In the genomic region with DNA sequence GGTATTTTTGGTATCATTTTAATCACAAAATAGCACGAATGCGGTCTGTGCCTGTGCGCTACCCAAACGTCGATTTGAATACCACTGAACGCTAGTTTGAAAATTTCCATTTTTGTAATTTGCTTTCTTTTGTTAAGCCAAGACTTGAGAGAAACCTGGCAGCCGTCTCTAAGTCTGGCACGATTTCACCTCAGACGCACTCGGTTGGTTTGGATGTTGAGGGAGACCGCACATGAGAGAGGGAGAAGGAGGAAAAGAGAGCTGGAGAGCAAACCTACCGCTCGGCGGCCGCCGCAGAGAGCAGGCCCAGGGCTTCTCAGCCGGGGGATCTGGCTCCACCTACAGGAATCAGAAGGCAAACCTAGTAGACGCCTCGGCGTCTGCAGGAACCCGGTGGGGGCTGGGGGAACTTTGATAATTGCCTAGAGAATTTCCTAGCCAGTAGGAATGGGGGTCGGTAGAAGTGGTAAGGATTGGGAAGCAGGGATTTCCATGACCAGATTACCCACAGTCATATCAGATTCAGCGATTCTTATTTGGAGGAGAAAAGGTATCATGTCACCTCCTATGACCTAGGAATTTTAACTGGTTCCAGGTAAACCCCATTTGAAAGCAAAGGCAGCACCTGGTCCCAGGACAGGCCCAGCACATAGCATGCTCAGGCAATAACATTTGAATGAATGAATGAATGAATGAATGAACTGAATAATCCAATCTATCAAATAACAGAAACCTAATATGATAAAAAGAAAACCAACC, we compare ENCODE assay signal across 8 cellular contexts.
A peak's percentile ranks its signal among the peaks of the same experiment; 100 is the strongest.
DNase-seq lines count a peak whose midpoint lies in the region; ATAC-seq and TF ChIP-seq lines count a peak whose summit lies in the region.

No MANE protein-coding gene starts in this region.

- H3K9me2 ChIP-seq in Karpas-422 (replicated peaks; ENCODE audit: insufficient read depth, low read length) = no peaks in the 10 kb centered on the region

- H3K9ac ChIP-seq in DND-41 (ENCODE audit: low read depth, low read length) (no peak overlapping the region), Karpas-422 (ENCODE audit: low read length) (peak overlapping the region; percentile 63)

- H3K4me3 ChIP-seq in DND-41 (ENCODE audit: low read depth in 1 of 2, low read length in 2 of 2) (no peak overlapping the region), Karpas-422 (ENCODE audit: low read length) (peak overlapping the region; percentile 61), WERI-Rb-1 (ENCODE audit: low read depth, low read length) (no peak overlapping the region), left lung (peak overlapping the region in 1 of 2 donors; percentile 27)

- peak; percentile 37 for TF ChIP-seq CTCF in DND-41 (IDR thresholded peaks at IDR 0.05; ENCODE audit: borderline replicate concordance, extremely low read depth, low read length, poor library complexity, severe bottlenecking)
- peak; percentile 82 for TF ChIP-seq CTCF in WERI-Rb-1 (IDR thresholded peaks at IDR 0.05; ENCODE audit: low read depth, low read length)
- TF ChIP-seq CTCF in left lung (IDR thresholded peaks at IDR 0.05) = peak; percentile 46 to 71

- H3K4me2 ChIP-seq in DND-41 (ENCODE audit: insufficient read depth, low read length) (no peak overlapping the region), Karpas-422 (ENCODE audit: low read depth, low read length, poor library complexity, severe bottlenecking) (peak overlapping the region; percentile 85)

- H3K36me3 ChIP-seq in DND-41 (ENCODE audit: insufficient read depth, low read length) = no peaks in the 10 kb centered on the region
- no peaks in the 10 kb centered on the region for H3K36me3 ChIP-seq in Karpas-422 (ENCODE audit: insufficient read depth, low read length)
- no peaks in the 10 kb centered on the region for H3K36me3 ChIP-seq in WERI-Rb-1
- no peaks in the 10 kb centered on the region for H3K36me3 ChIP-seq in left lung

- H3K79me2 ChIP-seq in DND-41 (ENCODE audit: insufficient read depth, low read length) (no peaks in the 10 kb centered on the region), Karpas-422 (ENCODE audit: low read length) (no peaks in the 10 kb centered on the region)

- ATAC-seq in DND-41 (ENCODE audit: insufficient read depth, low read depth) (peak; percentile 73; the same call in 2 of the 3 replicates), GM21717 (IDR thresholded peaks at IDR 0.05; ENCODE audit: unreplicated experiment) (peak; percentile 99), left lung (peak; percentile 94), GM18873 (IDR thresholded peaks at IDR 0.05; ENCODE audit: low FRiP score, unreplicated experiment) (no peak)

- intact Hi-C loops in left lung (cut with DNase I) = no loop called here

- H2AFZ ChIP-seq in DND-41 (ENCODE audit: low read depth, low read length) (no peak overlapping the region), Karpas-422 (ENCODE audit: low read length) (peak overlapping the region; percentile 94)

- DNase-seq in DND-41 (peak; percentile 12), Karpas-422 (peak; percentile 81), WERI-Rb-1 (peak; percentile 72), caudate nucleus (lab: John Stamatoyannopoulos, UW) (peak in 57 of 61 donors; percentile 12 to 83 (median 54)), left lung (peak; percentile 79 to 94)
- DNase-seq in stimulated activated CD4-positive, alpha-beta T cell treated with anti-CD3 and anti-CD28 coated beads, Interleukin-2, amount 100 ng/mL, for 24 hours = peak; percentile 59 to 72

- H3K4me1 ChIP-seq in DND-41 (ENCODE audit: insufficient read depth, low read length) = no peaks in the 10 kb centered on the region
- peaks cover 20% of the 10 kb centered on the region for H3K4me1 ChIP-seq in Karpas-422 (ENCODE audit: low read length)
- H3K4me1 ChIP-seq in left lung = no peaks in the 10 kb centered on the region

- no peak overlapping the region for H3K27ac ChIP-seq in DND-41 (ENCODE audit: low read length)
- no peak overlapping the region for H3K27ac ChIP-seq in Karpas-422 (ENCODE audit: low read length)
- no peak overlapping the region for H3K27ac ChIP-seq in WERI-Rb-1
- peak overlapping the region; percentile 11 for H3K27ac ChIP-seq in caudate nucleus (ENCODE audit: low read depth, low read length)
- peak overlapping the region; percentile 45 to 81 for H3K27ac ChIP-seq in left lung

- H3K9me3 ChIP-seq in DND-41 (ENCODE audit: insufficient read depth, low read length, severe bottlenecking) (no peaks in the 10 kb centered on the region), Karpas-422 (ENCODE audit: low read length) (no peaks in the 10 kb centered on the region), WERI-Rb-1 (ENCODE audit: severe bottlenecking) (no peaks in the 10 kb centered on the region), left lung (no peaks in the 10 kb centered on the region)

- no peaks in the 10 kb centered on the region for H3K27me3 ChIP-seq in DND-41 (ENCODE audit: insufficient read depth, low read length, poor library complexity)
- no peaks in the 10 kb centered on the region for H3K27me3 ChIP-seq in Karpas-422 (ENCODE audit: low read length)
- H3K27me3 ChIP-seq in WERI-Rb-1 (ENCODE audit: insufficient read depth, low read depth, severe bottlenecking) = no peaks in the 10 kb centered on the region
- H3K27me3 ChIP-seq in left lung = no peaks in the 10 kb centered on the region

- H4K20me1 ChIP-seq in DND-41 (ENCODE audit: insufficient read depth, low read length) (no peaks in the 10 kb centered on the region), Karpas-422 (ENCODE audit: insufficient read depth, low read depth, low read length) (no peaks in the 10 kb centered on the region)

Comparison
In these comparisons a context has a peak if more than half of its experiments do, and no peak if none do; other contexts are left out.
1. DNase-seq: peak in every context shown above with its lines; median percentile 86 in left lung; 81 in Karpas-422; 72 in WERI-Rb-1; 66 in stimulated activated CD4-positive, alpha-beta T cell treated with anti-CD3 and anti-CD28 coated beads, Interleukin-2, amount 100 ng/mL, for 24 hours; 54 in caudate nucleus; 12 in DND-41.
2. H3K27ac ChIP-seq: peak in caudate nucleus (single experiment) and left lung (2 of 2); none in DND-41 (single experiment), Karpas-422 (single experiment) and WERI-Rb-1 (single experiment).
3. Peak in every context shown above with its lines, with median percentiles within 50 percentile points of each other: CTCF ChIP-seq.